In the genomic region with DNA sequence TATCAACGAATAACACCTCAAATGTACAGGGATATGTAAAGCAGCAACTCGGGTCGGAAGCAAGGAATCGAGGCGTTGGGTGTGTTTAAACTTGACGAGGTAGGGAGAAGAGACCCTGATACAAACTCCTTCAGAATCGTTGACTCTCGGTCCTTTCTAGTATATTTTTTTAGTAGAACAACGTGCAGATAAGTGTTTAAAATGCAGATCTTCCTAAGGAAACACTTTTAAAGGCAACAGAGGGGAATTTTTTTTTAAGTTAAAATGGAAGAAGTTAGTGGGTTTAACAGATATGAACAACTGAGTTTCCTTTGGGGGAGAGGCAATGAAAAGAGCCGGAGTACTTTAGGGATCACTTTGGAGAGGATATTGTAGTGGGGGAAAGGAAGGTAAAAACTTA, we compare ENCODE assay signal across 8 cellular contexts. TPM values are rescaled to one million over a fixed set of nuclear protein-coding genes. Genes with fewer than 3 reads are reported as not detected.
DNase-seq lines count a peak whose midpoint lies in the region; ATAC-seq and TF ChIP-seq lines count a peak whose summit lies in the region.

No MANE protein-coding gene starts in this region.

- TF ChIP-seq CTCF in AG09309 (IDR thresholded peaks at IDR 0.05; ENCODE audit: control insufficient read depth, insufficient read depth, low read depth, low read length, missing control alignments) = no peak

- peaks cover 0 to 3% (median 0%) of the 10 kb centered on the region in 3 donors for H3K9me3 Mint-ChIP-seq in IgD-negative memory B cell
- H3K9me3 Mint-ChIP-seq in central memory CD8-positive, alpha-beta T cell = no peaks in the 10 kb centered on the region
- H3K9me3 Mint-ChIP-seq in naive thymus-derived CD8-positive, alpha-beta T cell = peaks cover 0 to 28% (median 13%) of the 10 kb centered on the region in 9 donors

- no peaks in the 10 kb centered on the region for H3K27me3 Mint-ChIP-seq in IgD-negative memory B cell
- no peaks in the 10 kb centered on the region for H3K27me3 Mint-ChIP-seq in central memory CD8-positive, alpha-beta T cell
- H3K27me3 Mint-ChIP-seq in naive thymus-derived CD8-positive, alpha-beta T cell = no peaks in the 10 kb centered on the region

- POLR2A ChIA-PET in naive thymus-derived CD8-positive, alpha-beta T cell (lab: Charles Lee) = interaction anchor here (1.2 to 2.3 kb wide), 2 partner anchors 117 to 189 kb away, joined by 3 to 14 read pairs; partner anchors contain the start of gene TRIM59

- DNase-seq in AG09309 (ENCODE audit: low read depth) = no peak
- no peak for DNase-seq in central memory CD8-positive, alpha-beta T cell (ENCODE audit: low spot score in 2 of 2)
- DNase-seq in naive thymus-derived CD8-positive, alpha-beta T cell = no peak
- DNase-seq in occipital lobe (lab: John Stamatoyannopoulos, UW) = no peak
- no peak for DNase-seq in NCI-H2196 treated with DMSO at 0.1 percent for 48 hours (lab: John Stamatoyannopoulos, UW; ENCODE audit: unreplicated experiment)
- no peak for DNase-seq in DMS153 (lab: John Stamatoyannopoulos, UW)

- peak overlapping the region; percentile 83 for H3K4me3 ChIP-seq in AG09309 (ENCODE audit: control insufficient read depth, low read depth, low read length)

- H3K36me3 Mint-ChIP-seq in IgD-negative memory B cell = peaks cover 5% of the 10 kb centered on the region
- H3K36me3 Mint-ChIP-seq in central memory CD8-positive, alpha-beta T cell (ENCODE audit: insufficient read depth) = peaks cover 11% of the 10 kb centered on the region
- peaks cover 0 to 15% (median 13%) of the 10 kb centered on the region in 3 donors for H3K36me3 Mint-ChIP-seq in naive thymus-derived CD8-positive, alpha-beta T cell

- H3K4me3 Mint-ChIP-seq in IgD-negative memory B cell = peak overlapping the region; percentile 90 to 99 (median 96)
- peak overlapping the region; percentile 98 for H3K4me3 Mint-ChIP-seq in central memory CD8-positive, alpha-beta T cell
- H3K4me3 Mint-ChIP-seq in naive thymus-derived CD8-positive, alpha-beta T cell = peak overlapping the region; percentile 15 to 98 (median 96)

- H3K4me1 Mint-ChIP-seq in IgD-negative memory B cell = peaks cover 40 to 48% (median 42%) of the 10 kb centered on the region in 3 donors
- H3K4me1 Mint-ChIP-seq in central memory CD8-positive, alpha-beta T cell = peaks cover 45% of the 10 kb centered on the region
- H3K4me1 Mint-ChIP-seq in naive thymus-derived CD8-positive, alpha-beta T cell = peaks cover 26 to 49% (median 47%) of the 10 kb centered on the region in 4 donors

- peak overlapping the region in 2 of 3 donors; percentile 87 to 99 for H3K27ac Mint-ChIP-seq in IgD-negative memory B cell
- H3K27ac Mint-ChIP-seq in central memory CD8-positive, alpha-beta T cell (ENCODE audit: low read depth) = no peak overlapping the region
- H3K27ac Mint-ChIP-seq in naive thymus-derived CD8-positive, alpha-beta T cell = peak overlapping the region in 7 of 10 donors; percentile 50 to 99 (median 93)

- ATAC-seq in central memory CD8-positive, alpha-beta T cell (replicated peaks; ENCODE audit: extremely low read depth, poor library complexity, severe bottlenecking) = no peak
- ATAC-seq in naive thymus-derived CD8-positive, alpha-beta T cell = no peak
- ATAC-seq in GM19463 (IDR thresholded peaks at IDR 0.05; ENCODE audit: unreplicated experiment) = no peak

RNA-seq across cellular contexts. Expression of gene KPNA4, which starts 1.1 kb away (rescaled TPM):
- 9.5 TPM for polyA plus RNA-seq in IgD-negative memory B cell
- total RNA-seq in naive thymus-derived CD8-positive, alpha-beta T cell = 10 to 100 TPM; 50.4 to 54.4 TPM
- 1 to 10 TPM; 6.2 to 8.1 (median 6.3) TPM for polyA plus RNA-seq in naive thymus-derived CD8-positive, alpha-beta T cell
- total RNA-seq in occipital lobe = 49.0 TPM
